22 cellular contexts compared by ENCODE assay signal in genomic region chr6:169238766-169239165, GRCh38. TPM values are rescaled to one million over a fixed set of nuclear protein-coding genes. Genes with fewer than 3 reads are reported as not detected.
"Had no signal": no experiment of that assay in that cellular context is flagged by ENCODE, and none has a peak within 500 bp of the region (broad histone marks: within the 10 kb centered on the region; RNA-seq: fewer than 3 reads in every experiment).

No MANE protein-coding gene starts in this region.

- H3K4me3 Mint-ChIP-seq: endodermal cell, mesothelial cell of epicardium, natural killer cell, neural crest cell had no signal

- H3K27ac Mint-ChIP-seq: endodermal cell, mesothelial cell of epicardium, natural killer cell had no signal

- H3K4me1 ChIP-seq: colonic mucosa, right atrium auricular region, suprapubic skin, tibial artery, upper lobe of left lung, uterus had no signal

- H3K79me2 ChIP-seq: hepatocyte had no signal

- H3K4me3 ChIP-seq: colonic mucosa, hepatocyte, right atrium auricular region, smooth muscle cell, suprapubic skin, tibial artery, upper lobe of left lung, uterus had no signal

- H3K4me2 ChIP-seq: hepatocyte, smooth muscle cell had no signal

- H2AFZ ChIP-seq: hepatocyte had no signal

- DNase-seq: cerebellar nuclear complex; colonic mucosa; effector CD4-positive, alpha-beta T cell; endodermal cell; erythroblast; foreskin keratinocyte; kidney glomerular epithelial cell; natural killer cell; occipital lobe; stimulated activated CD4-positive, alpha-beta T cell treated with anti-CD3 and anti-CD28 coated beads, Interleukin-2, amount 100 ng/mL, for 48 hours; stimulated activated naive CD4-positive, alpha-beta T cell treated with Interleukin-2 at 50 U/mL for 16 hours; tibial artery; upper lobe of left lung; uterus had no signal

- H3K36me3 ChIP-seq: colonic mucosa, upper lobe of left lung, uterus had no signal

- H3K4me1 Mint-ChIP-seq: endodermal cell, natural killer cell, neural crest cell had no signal

- H3K9me3 ChIP-seq: colonic mucosa, right atrium auricular region, suprapubic skin, tibial artery, upper lobe of left lung, uterus had no signal

- ATAC-seq: foreskin keratinocyte, natural killer cell had no signal

- H3K27me3 ChIP-seq: colonic mucosa, foreskin keratinocyte, hepatocyte, right atrium auricular region, suprapubic skin, tibial artery, upper lobe of left lung, uterus had no signal

- H3K36me3 Mint-ChIP-seq: natural killer cell had no signal

- H3K27ac ChIP-seq: colonic mucosa, foreskin keratinocyte, hepatocyte, right atrium auricular region, suprapubic skin, tibial artery, upper lobe of left lung, uterus had no signal

RNA-seq across cellular contexts. Expression of gene THBS2, which starts 14.9 kb away (rescaled TPM):
- total RNA-seq: dermis microvascular lymphatic vessel endothelial cell, endothelial cell of umbilical vein, natural killer cell had no signal
